In the genomic region with DNA sequence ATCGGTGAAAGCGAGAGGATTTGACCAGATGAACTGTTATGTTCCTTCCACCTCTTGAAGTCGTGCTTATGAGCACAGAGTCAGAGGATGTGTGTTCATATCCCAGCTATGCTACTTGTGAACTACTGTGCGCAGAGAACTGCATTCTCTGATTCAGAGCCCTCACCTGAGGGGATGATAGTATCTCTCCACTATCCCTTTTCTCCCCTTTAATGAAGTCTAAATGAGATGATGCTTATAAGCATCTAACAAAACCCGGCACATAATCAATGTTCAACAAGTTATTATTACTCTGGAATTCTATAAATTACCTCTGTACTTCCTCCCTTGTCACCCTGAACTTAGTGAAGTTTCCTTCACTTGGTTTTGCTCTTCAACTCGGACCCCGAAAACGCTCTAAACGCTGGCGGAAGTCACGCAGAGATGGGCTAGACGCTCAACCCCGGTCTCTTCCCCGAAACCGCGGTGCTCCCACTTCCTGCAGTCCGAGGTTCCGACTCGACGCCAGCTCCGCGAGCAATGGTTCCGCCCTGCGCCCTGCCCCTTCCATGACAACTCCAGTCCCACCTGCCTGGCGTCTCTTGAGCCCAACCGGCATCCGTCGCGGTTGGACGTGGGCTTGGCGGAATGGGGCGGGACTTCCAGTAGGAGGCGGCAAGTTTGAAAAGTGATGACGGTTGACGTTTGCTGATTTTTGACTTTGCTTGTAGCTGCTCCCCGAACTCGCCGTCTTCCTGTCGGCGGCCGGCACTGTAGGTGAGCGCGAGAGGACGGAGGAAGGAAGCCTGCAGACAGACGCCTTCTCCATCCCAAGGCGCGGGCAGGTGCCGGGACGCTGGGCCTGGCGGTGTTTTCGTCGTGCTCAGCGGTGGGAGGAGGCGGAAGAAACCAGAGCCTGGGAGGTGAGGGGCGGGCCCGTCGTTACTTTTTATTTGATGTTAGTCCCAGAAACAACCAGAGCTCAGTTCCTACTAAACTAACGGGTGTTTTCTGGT, we compare ENCODE assay signal across 8 cellular contexts. TPM values are rescaled to one million over a fixed set of nuclear protein-coding genes. Genes with fewer than 3 reads are reported as not detected.
A peak's percentile ranks its signal among the peaks of the same experiment; 100 is the strongest.
DNase-seq lines count a peak whose midpoint lies in the region; ATAC-seq and TF ChIP-seq lines count a peak whose summit lies in the region.

A gene (plus strand): TSS at position 644 of the 995 bp plus-strand sequence. CDS start 4,098 bp downstream, outside the sequence.

- BruUV-seq in PC-9 (replicated peaks; lab: Mats Ljungman, UMichigan) = TSS peak; percentile 83

- CTCF ChIA-PET in PC-9 (lab: Charles Lee) = interaction anchor here (0.6 kb wide), 1 partner anchor 468 kb away, joined by 12 read pairs; no protein-coding TSS in a partner anchor

- peaks cover 25% of the 10 kb centered on the region for H3K4me1 ChIP-seq in PC-9 (replicated peaks; ENCODE audit: insufficient read depth)

- intact Hi-C loops in PC-9 (cut with micrococcal nuclease; ENCODE audit: unreplicated experiment) = loop anchor here (5.0 to 10.0 kb wide), 2 partner anchors 247 to 1034 kb away; no protein-coding TSS in a partner anchor

- H3K4me2 ChIP-seq in PC-9 = peak within 1 kb of the TSS; percentile 98

- no peaks in the 10 kb centered on the region for H3K27me3 ChIP-seq in PC-9 (ENCODE audit: insufficient read depth, low read depth)

- H3F3A ChIP-seq in PC-9 (ENCODE audit: insufficient read depth, low read depth) = peaks cover 10% of the 10 kb centered on the region; the same call in 1 of the 2 replicates

- H3K79me2 ChIP-seq in PC-9 (ENCODE audit: low read depth) = peaks cover 45% of the 10 kb centered on the region

- H3K36me3 ChIP-seq in PC-9 (ENCODE audit: low read depth) = no peaks in the 10 kb centered on the region

- ATAC-seq in GM21619 (IDR thresholded peaks at IDR 0.05; ENCODE audit: unreplicated experiment) = peak; percentile 94

- TF ChIP-seq CTCF in PC-9 (conservative IDR thresholded peaks at IDR 0.05) = 0 out of 2 replicates have a peak, but pooled peaks have one; percentile 16
- peak; percentile 8 for TF ChIP-seq CTCF in epithelial cell of proximal tubule (conservative IDR thresholded peaks at IDR 0.05; ENCODE audit: low read depth, low read length)

- no peaks in the 10 kb centered on the region for H3K9me3 ChIP-seq in PC-9 (ENCODE audit: insufficient read depth, low read depth)

- H3K4me3 ChIP-seq in Jurkat, Clone E6-1 (ENCODE audit: low read length) = peak within 1 kb of the TSS; percentile 95
- H3K4me3 ChIP-seq in PC-9 (peak within 1 kb of the TSS; percentile 96), epithelial cell of proximal tubule (ENCODE audit: low read depth, low read length) (peak within 1 kb of the TSS; percentile 93)

- peak within 1 kb of the TSS; percentile 98 for H2AFZ ChIP-seq in PC-9

- peak; percentile 99 for DNase-seq in DMS153 (lab: John Stamatoyannopoulos, UW)
- peak; percentile 99 for DNase-seq in Jurkat, Clone E6-1 (ENCODE audit: low read depth, low spot score)
- peak; percentile 94 to 97 for DNase-seq in PC-9
- DNase-seq in activated T-cell treated with anti-CD3 and anti-CD28 coated beads, Interleukin-2, amount 50 U/mL, for 1 hour = peak; percentile 96
- peak; percentile 84 for DNase-seq in epithelial cell of proximal tubule (ENCODE audit: low read depth)
- peak; percentile 97 for DNase-seq in mucosa of gallbladder (ENCODE audit: low spot score)
- peak; percentile 93 for DNase-seq in stimulated activated CD8-positive, alpha-beta memory T cell treated with anti-CD3 and anti-CD28 coated beads, Interleukin-4, amount 100 ng/mL, for 4 hours (ENCODE audit: low read depth in 2 of 2, low spot score in 1 of 2)

- no peaks in the 10 kb centered on the region for H3K9me2 ChIP-seq in PC-9 (ENCODE audit: insufficient read depth)

- POLR2A ChIA-PET in PC-9 (lab: Charles Lee; ENCODE audit: unreplicated experiment) = interaction anchor here (0.5 to 0.7 kb wide), 4 partner anchors 783 to 1491 kb away, joined by 3 to 12 read pairs (median 5); no protein-coding TSS in a partner anchor

- no peaks in the 10 kb centered on the region for H4K20me1 ChIP-seq in PC-9 (ENCODE audit: insufficient read depth)

- peak within 1 kb of the TSS; percentile 79 for H3K27ac ChIP-seq in PC-9

RNA-seq across cellular contexts. Expression of the gene that starts here (rescaled TPM):
- 73.9 TPM for polyA plus RNA-seq in Jurkat, Clone E6-1 (2012; ENCODE audit: insufficient read depth, insufficient read length)
- total RNA-seq in PC-9 (2021) = 21.6 and 33.3 TPM in 2 replicates
- 39.3 and 43.6 TPM in 2 replicates for total RNA-seq in epithelial cell of proximal tubule
- 0.52 TPM for total RNA-seq in mucosa of gallbladder

Comparison
In these comparisons a context has a peak if more than half of its experiments do, and no peak if none do; other contexts are left out.
1. Peak in every context shown above with its lines: DNase-seq, ATAC-seq, H3K4me3 ChIP-seq and H3K27ac ChIP-seq.
2. RNA of the gene that starts here (total RNA-seq): 39.3 to 43.6 TPM in epithelial cell of proximal tubule and 21.6 to 33.3 TPM in PC-9; 0.52 TPM in mucosa of gallbladder (single experiment); every median in the first group is over 10 times any median in the second.
3. Peak in DNase-seq in mucosa of gallbladder; RNA of the gene not detected or under 1 TPM.